ENCODE assay signal across 1 cellular context in the genomic region with DNA sequence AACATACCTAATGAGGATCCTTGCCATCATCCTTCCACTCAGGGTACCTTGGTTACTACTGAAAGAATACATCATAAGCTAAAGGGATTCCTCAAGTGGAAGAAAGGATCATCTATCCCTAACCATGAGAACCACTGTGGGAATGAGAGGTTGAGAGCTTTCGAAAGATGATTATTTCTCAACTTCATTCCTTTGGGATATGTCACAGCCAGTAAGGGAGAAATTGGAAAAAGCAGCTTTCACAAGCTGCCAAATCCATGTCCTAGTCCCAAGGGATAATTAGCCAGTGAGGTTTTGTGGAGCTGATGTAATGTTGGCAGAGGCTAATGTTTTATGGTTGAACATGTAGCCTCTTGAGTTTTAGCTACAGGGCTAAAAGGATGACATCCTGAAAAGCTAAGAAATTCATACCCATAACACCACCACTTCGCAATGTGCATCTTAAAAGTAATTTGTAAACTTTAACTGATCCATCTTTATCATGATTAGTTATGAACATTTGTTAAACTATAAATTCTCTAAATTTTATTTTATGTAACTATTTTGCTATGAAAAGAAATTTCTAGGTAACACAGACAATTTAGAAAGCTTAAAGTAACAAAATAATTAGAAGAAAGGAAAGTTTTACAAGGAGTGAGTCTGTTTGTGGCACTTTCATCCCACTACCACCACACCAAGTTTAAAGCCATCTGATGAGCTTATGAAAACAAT.
TF ChIP-seq lines count a peak whose summit lies in the region.

No MANE protein-coding gene starts in this region.

TF ChIP-seq in GM23338, 12 proteins besides CTCF, POLR2A, EP300 and RAD21 (continued from another document):
- TF ChIP-seq, protein P1, sequence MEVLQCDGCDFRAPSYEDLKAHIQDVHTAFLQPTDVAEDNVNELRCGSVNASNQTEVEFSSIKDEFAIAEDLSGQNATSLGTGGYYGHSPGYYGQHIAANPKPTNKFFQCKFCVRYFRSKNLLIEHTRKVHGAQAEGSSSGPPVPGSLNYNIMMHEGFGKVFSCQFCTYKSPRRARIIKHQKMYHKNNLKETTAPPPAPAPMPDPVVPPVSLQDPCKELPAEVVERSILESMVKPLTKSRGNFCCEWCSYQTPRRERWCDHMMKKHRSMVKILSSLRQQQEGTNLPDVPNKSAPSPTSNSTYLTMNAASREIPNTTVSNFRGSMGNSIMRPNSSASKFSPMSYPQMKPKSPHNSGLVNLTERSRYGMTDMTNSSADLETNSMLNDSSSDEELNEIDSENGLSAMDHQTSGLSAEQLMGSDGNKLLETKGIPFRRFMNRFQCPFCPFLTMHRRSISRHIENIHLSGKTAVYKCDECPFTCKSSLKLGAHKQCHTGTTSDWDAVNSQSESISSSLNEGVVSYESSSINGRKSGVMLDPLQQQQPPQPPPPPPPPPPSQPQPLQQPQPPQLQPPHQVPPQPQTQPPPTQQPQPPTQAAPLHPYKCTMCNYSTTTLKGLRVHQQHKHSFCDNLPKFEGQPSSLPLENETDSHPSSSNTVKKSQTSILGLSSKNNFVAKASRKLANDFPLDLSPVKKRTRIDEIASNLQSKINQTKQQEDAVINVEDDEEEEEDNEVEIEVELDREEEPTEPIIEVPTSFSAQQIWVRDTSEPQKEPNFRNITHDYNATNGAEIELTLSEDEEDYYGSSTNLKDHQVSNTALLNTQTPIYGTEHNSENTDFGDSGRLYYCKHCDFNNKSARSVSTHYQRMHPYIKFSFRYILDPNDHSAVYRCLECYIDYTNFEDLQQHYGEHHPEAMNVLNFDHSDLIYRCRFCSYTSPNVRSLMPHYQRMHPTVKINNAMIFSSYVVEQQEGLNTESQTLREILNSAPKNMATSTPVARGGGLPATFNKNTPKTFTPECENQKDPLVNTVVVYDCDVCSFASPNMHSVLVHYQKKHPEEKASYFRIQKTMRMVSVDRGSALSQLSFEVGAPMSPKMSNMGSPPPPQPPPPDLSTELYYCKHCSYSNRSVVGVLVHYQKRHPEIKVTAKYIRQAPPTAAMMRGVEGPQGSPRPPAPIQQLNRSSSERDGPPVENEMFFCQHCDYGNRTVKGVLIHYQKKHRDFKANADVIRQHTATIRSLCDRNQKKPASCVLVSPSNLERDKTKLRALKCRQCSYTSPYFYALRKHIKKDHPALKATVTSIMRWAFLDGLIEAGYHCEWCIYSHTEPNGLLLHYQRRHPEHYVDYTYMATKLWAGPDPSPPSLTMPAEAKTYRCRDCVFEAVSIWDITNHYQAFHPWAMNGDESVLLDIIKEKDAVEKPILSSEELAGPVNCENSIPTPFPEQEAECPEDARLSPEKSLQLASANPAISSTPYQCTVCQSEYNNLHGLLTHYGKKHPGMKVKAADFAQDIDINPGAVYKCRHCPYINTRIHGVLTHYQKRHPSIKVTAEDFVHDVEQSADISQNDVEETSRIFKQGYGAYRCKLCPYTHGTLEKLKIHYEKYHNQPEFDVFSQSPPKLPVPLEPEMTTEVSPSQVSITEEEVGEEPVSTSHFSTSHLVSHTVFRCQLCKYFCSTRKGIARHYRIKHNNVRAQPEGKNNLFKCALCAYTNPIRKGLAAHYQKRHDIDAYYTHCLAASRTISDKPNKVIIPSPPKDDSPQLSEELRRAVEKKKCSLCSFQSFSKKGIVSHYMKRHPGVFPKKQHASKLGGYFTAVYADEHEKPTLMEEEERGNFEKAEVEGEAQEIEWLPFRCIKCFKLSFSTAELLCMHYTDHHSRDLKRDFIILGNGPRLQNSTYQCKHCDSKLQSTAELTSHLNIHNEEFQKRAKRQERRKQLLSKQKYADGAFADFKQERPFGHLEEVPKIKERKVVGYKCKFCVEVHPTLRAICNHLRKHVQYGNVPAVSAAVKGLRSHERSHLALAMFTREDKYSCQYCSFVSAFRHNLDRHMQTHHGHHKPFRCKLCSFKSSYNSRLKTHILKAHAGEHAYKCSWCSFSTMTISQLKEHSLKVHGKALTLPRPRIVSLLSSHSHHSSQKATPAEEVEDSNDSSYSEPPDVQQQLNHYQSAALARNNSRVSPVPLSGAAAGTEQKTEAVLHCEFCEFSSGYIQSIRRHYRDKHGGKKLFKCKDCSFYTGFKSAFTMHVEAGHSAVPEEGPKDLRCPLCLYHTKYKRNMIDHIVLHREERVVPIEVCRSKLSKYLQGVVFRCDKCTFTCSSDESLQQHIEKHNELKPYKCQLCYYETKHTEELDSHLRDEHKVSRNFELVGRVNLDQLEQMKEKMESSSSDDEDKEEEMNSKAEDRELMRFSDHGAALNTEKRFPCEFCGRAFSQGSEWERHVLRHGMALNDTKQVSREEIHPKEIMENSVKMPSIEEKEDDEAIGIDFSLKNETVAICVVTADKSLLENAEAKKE (CRISPR knock-in tag; IDR thresholded peaks at IDR 0.05), result no peak
- TF ChIP-seq ZNF331 (CRISPR knock-in tag; IDR thresholded peaks at IDR 0.05; ENCODE audit: low read depth) (no peak), NANOG (IDR thresholded peaks at IDR 0.05; ENCODE audit: borderline replicate concordance) (no peak), EZH2 (IDR thresholded peaks at IDR 0.05; ENCODE audit: low read depth, unreplicated experiment) (no peak), CREB1 (CRISPR knock-in tag; IDR thresholded peaks at IDR 0.05; ENCODE audit: low read depth) (no peak), EZH2phosphoT487 (IDR thresholded peaks at IDR 0.05; ENCODE audit: unreplicated experiment) (no peak), STAT1 (IDR thresholded peaks at IDR 0.05; ENCODE audit: unreplicated experiment) (no peak)
- TF ChIP-seq, protein P2, sequence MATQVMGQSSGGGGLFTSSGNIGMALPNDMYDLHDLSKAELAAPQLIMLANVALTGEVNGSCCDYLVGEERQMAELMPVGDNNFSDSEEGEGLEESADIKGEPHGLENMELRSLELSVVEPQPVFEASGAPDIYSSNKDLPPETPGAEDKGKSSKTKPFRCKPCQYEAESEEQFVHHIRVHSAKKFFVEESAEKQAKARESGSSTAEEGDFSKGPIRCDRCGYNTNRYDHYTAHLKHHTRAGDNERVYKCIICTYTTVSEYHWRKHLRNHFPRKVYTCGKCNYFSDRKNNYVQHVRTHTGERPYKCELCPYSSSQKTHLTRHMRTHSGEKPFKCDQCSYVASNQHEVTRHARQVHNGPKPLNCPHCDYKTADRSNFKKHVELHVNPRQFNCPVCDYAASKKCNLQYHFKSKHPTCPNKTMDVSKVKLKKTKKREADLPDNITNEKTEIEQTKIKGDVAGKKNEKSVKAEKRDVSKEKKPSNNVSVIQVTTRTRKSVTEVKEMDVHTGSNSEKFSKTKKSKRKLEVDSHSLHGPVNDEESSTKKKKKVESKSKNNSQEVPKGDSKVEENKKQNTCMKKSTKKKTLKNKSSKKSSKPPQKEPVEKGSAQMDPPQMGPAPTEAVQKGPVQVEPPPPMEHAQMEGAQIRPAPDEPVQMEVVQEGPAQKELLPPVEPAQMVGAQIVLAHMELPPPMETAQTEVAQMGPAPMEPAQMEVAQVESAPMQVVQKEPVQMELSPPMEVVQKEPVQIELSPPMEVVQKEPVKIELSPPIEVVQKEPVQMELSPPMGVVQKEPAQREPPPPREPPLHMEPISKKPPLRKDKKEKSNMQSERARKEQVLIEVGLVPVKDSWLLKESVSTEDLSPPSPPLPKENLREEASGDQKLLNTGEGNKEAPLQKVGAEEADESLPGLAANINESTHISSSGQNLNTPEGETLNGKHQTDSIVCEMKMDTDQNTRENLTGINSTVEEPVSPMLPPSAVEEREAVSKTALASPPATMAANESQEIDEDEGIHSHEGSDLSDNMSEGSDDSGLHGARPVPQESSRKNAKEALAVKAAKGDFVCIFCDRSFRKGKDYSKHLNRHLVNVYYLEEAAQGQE (IDR thresholded peaks at IDR 0.05; ENCODE audit: unreplicated experiment), result no peak
- TF ChIP-seq, protein P3, sequence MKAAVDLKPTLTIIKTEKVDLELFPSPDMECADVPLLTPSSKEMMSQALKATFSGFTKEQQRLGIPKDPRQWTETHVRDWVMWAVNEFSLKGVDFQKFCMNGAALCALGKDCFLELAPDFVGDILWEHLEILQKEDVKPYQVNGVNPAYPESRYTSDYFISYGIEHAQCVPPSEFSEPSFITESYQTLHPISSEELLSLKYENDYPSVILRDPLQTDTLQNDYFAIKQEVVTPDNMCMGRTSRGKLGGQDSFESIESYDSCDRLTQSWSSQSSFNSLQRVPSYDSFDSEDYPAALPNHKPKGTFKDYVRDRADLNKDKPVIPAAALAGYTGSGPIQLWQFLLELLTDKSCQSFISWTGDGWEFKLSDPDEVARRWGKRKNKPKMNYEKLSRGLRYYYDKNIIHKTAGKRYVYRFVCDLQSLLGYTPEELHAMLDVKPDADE (IDR thresholded peaks at IDR 0.05), result no peak
